In genomic region chr20:4951299-4951698, GRCh38 we compare ENCODE assay signal across 8 cellular contexts. TPM values are rescaled to one million over a fixed set of nuclear protein-coding genes. Genes with fewer than 3 reads are reported as not detected.
DNase-seq lines count a peak whose midpoint lies in the region; TF ChIP-seq lines count a peak whose summit lies in the region.
"Had no signal": no experiment of that assay in that cellular context is flagged by ENCODE, and none has a peak within 500 bp of the region (broad histone marks: within the 10 kb centered on the region; RNA-seq: fewer than 3 reads in every experiment).

No MANE protein-coding gene starts in this region.

- H3K9me3 ChIP-seq in NT2/D1 (ENCODE audit: insufficient read depth, low read length) (0 out of 2 replicates have a peak, but pooled peaks cover 5% of the 10 kb centered on the region), transverse colon (no peaks in the 10 kb centered on the region)

- H3K36me3 ChIP-seq in NT2/D1 (ENCODE audit: insufficient read depth, insufficient read length, low read length) (no peaks in the 10 kb centered on the region), transverse colon (no peaks in the 10 kb centered on the region)

- TF ChIP-seq CTCF in dorsolateral prefrontal cortex (IDR thresholded peaks at IDR 0.05 in 54 of 56, conservative IDR thresholded peaks at IDR 0.05 in 2 of 56; ENCODE audit: low read depth in 1 of 56, partially characterized antibody in 56 of 56): peak in 13 of 56 donors; percentile 5 to 43 (median 19)
- TF ChIP-seq CTCF in transverse colon (IDR thresholded peaks at IDR 0.05): no peak

- TF ChIP-seq POLR2A in transverse colon (IDR thresholded peaks at IDR 0.05): no peak

- intact Hi-C loops in dorsolateral prefrontal cortex (cut with DNase I) (loop anchor here (2.0 to 10.0 kb wide), 3 partner anchors 154 to 339 kb away; no protein-coding TSS in a partner anchor), transverse colon (cut with DNase I; ENCODE audit: low total_unique reads) (no loop called here)

- H3K27ac ChIP-seq in dorsolateral prefrontal cortex: peak overlapping the region; percentile 35 to 92 (median 82)
- H3K27ac ChIP-seq in transverse colon: peak overlapping the region; percentile 7 to 63 (median 36)
- H3K27ac ChIP-seq: KMS-11 had no signal

- DNase-seq in NT2/D1 (ENCODE audit: low read depth, low spot score) (peak; percentile 25), dorsolateral prefrontal cortex (peak in 6 of 10 donors; percentile 48 to 71 (median 57)), medulla oblongata (ENCODE audit: extremely low spot score) (peak; percentile 88), transverse colon (no peak), NCI-H2107 treated with DMSO at 0.1 percent for 48 hours (lab: John Stamatoyannopoulos, UW; ENCODE audit: unreplicated experiment) (no peak), SIG-M5 (lab: John Stamatoyannopoulos, UW) (no peak)
- DNase-seq in effector CD4-positive, alpha-beta T cell: no peak

- TF ChIP-seq EP300 in transverse colon (IDR thresholded peaks at IDR 0.05; ENCODE audit: low read depth): no peak

- H3K27me3 ChIP-seq in NT2/D1 (ENCODE audit: insufficient read depth, insufficient read length) (no peaks in the 10 kb centered on the region), dorsolateral prefrontal cortex (no peaks in the 10 kb centered on the region), transverse colon (no peaks in the 10 kb centered on the region)

- no peak overlapping the region for H3K4me3 ChIP-seq in NT2/D1 (ENCODE audit: insufficient read length, low read depth)
- H3K4me3 ChIP-seq in dorsolateral prefrontal cortex: peak overlapping the region in 2 of 59 donors; percentile 21 to 38
- no peak overlapping the region for H3K4me3 ChIP-seq in transverse colon

- in situ Hi-C loops in transverse colon (cut with MboI; ENCODE audit: low pct_ligation_motif_present in 1 of 4, low pct_unique_long_range_greater_than_20kb in 1 of 4, low sequenced_read_pairs in 3 of 4): loop anchor here in 1 of 4 donors (25.0 kb wide), 1 partner anchor 339 kb away; no protein-coding TSS in a partner anchor

- H3K9ac ChIP-seq in NT2/D1 (ENCODE audit: insufficient read length, low read depth): no peak overlapping the region
- H3K9ac ChIP-seq: KMS-11 had no signal

- WGBS in transverse colon (ENCODE audit: low coverage in 1 of 2), 2 donors: 71 to 88% methylated on average over 1 to 3 of the region's 3 CpGs

- H3K4me1 ChIP-seq in NT2/D1 (ENCODE audit: insufficient read depth, insufficient read length): peaks cover 3% of the 10 kb centered on the region
- H3K4me1 ChIP-seq in transverse colon: peaks cover 0 to 25% (median 7%) of the 10 kb centered on the region in 4 donors

RNA-seq across cellular contexts. Expression of gene SLC23A2, which starts 50.0 kb away (rescaled TPM):
- total RNA-seq in dorsolateral prefrontal cortex (100 to 1,000 TPM in 13 of 120 experiments, 10 to 100 TPM in 107; 55.9 to 110 (median 87.7) TPM), transverse colon (10 to 100 TPM in 1 of 4 donors, 1 to 10 TPM in 3; 5.0 to 11.6 (median 7.9) TPM)

Comparison
In these comparisons a context has a peak if more than half of its experiments do, and no peak if none do; other contexts are left out.
1. DNase-seq: peak in NT2/D1 (single experiment), dorsolateral prefrontal cortex (6 of 10) and medulla oblongata (single experiment); none in transverse colon (single experiment), effector CD4-positive, alpha-beta T cell (single experiment), NCI-H2107 treated with DMSO at 0.1 percent for 48 hours (single experiment) and SIG-M5 (single experiment).
2. RNA of gene SLC23A2, which starts 50.0 kb away (total RNA-seq): 55.9 to 110 TPM in dorsolateral prefrontal cortex; 5.0 to 11.6 TPM in transverse colon; every median in the first group is over 4 times any median in the second.